1 cellular context compared by ENCODE assay signal in genomic region chr4:2070421-2071251, GRCh38.
TF ChIP-seq lines count a peak whose summit lies in the region.

No MANE protein-coding gene starts in this region.

TF ChIP-seq in HEK293, 187 proteins besides CTCF, POLR2A, EP300 and RAD21 (continued from another document):
- TF ChIP-seq, protein P1, sequence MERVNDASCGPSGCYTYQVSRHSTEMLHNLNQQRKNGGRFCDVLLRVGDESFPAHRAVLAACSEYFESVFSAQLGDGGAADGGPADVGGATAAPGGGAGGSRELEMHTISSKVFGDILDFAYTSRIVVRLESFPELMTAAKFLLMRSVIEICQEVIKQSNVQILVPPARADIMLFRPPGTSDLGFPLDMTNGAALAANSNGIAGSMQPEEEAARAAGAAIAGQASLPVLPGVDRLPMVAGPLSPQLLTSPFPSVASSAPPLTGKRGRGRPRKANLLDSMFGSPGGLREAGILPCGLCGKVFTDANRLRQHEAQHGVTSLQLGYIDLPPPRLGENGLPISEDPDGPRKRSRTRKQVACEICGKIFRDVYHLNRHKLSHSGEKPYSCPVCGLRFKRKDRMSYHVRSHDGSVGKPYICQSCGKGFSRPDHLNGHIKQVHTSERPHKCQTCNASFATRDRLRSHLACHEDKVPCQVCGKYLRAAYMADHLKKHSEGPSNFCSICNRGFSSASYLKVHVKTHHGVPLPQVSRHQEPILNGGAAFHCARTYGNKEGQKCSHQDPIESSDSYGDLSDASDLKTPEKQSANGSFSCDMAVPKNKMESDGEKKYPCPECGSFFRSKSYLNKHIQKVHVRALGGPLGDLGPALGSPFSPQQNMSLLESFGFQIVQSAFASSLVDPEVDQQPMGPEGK (tag by site-specific recombination; IDR thresholded peaks at IDR 0.05): peak; percentile 33; the same call in 1 of the 2 replicates
- TF ChIP-seq ZNF76 (tag by site-specific recombination; IDR thresholded peaks at IDR 0.05; ENCODE audit: borderline replicate concordance, low read depth): no peak
- TF ChIP-seq ZBTB11 (tag by site-specific recombination; conservative IDR thresholded peaks at IDR 0.05; ENCODE audit: low read depth): no peak
- no peak for TF ChIP-seq ZNF184 (tag by site-specific recombination; IDR thresholded peaks at IDR 0.05)
- TF ChIP-seq, protein P2, sequence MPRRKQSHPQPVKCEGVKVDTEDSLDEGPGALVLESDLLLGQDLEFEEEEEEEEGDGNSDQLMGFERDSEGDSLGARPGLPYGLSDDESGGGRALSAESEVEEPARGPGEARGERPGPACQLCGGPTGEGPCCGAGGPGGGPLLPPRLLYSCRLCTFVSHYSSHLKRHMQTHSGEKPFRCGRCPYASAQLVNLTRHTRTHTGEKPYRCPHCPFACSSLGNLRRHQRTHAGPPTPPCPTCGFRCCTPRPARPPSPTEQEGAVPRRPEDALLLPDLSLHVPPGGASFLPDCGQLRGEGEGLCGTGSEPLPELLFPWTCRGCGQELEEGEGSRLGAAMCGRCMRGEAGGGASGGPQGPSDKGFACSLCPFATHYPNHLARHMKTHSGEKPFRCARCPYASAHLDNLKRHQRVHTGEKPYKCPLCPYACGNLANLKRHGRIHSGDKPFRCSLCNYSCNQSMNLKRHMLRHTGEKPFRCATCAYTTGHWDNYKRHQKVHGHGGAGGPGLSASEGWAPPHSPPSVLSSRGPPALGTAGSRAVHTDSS (tag by site-specific recombination; IDR thresholded peaks at IDR 0.05): no peak
- no peak for TF ChIP-seq ZNF626 (tag by site-specific recombination; IDR thresholded peaks at IDR 0.05)
- TF ChIP-seq ZNF302 (tag by site-specific recombination; IDR thresholded peaks at IDR 0.05; ENCODE audit: low read depth): no peak
- 0 out of 2 replicates have a peak, but pooled peaks have one; percentile 21 for TF ChIP-seq ZNF629 (tag by site-specific recombination; IDR thresholded peaks at IDR 0.05)
- no peak for TF ChIP-seq ZNF292 (tag by site-specific recombination; IDR thresholded peaks at IDR 0.05; ENCODE audit: borderline replicate concordance, low read depth)
- TF ChIP-seq, protein P3, sequence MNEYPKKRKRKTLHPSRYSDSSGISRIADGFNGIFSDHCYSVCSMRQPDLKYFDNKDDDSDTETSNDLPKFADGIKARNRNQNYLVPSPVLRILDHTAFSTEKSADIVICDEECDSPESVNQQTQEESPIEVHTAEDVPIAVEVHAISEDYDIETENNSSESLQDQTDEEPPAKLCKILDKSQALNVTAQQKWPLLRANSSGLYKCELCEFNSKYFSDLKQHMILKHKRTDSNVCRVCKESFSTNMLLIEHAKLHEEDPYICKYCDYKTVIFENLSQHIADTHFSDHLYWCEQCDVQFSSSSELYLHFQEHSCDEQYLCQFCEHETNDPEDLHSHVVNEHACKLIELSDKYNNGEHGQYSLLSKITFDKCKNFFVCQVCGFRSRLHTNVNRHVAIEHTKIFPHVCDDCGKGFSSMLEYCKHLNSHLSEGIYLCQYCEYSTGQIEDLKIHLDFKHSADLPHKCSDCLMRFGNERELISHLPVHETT (tag by site-specific recombination; IDR thresholded peaks at IDR 0.05): 0 out of 2 replicates have a peak, but pooled peaks have one; percentile 31
- TF ChIP-seq ZBTB8A (tag by site-specific recombination; IDR thresholded peaks at IDR 0.05): no peak
- TF ChIP-seq, protein P4, sequence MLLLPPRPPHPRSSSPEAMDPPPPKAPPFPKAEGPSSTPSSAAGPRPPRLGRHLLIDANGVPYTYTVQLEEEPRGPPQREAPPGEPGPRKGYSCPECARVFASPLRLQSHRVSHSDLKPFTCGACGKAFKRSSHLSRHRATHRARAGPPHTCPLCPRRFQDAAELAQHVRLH (tag by site-specific recombination; IDR thresholded peaks at IDR 0.05): no peak
- TF ChIP-seq, protein P5, sequence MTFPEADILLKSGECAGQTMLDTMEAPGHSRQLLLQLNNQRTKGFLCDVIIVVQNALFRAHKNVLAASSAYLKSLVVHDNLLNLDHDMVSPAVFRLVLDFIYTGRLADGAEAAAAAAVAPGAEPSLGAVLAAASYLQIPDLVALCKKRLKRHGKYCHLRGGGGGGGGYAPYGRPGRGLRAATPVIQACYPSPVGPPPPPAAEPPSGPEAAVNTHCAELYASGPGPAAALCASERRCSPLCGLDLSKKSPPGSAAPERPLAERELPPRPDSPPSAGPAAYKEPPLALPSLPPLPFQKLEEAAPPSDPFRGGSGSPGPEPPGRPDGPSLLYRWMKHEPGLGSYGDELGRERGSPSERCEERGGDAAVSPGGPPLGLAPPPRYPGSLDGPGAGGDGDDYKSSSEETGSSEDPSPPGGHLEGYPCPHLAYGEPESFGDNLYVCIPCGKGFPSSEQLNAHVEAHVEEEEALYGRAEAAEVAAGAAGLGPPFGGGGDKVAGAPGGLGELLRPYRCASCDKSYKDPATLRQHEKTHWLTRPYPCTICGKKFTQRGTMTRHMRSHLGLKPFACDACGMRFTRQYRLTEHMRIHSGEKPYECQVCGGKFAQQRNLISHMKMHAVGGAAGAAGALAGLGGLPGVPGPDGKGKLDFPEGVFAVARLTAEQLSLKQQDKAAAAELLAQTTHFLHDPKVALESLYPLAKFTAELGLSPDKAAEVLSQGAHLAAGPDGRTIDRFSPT (tag by site-specific recombination; IDR thresholded peaks at IDR 0.05): peak; percentile 8; the same call in 1 of the 2 replicates
